Comparison of ENCODE assay signal across 1 cellular context in genomic region chr15:74050835-74051234, GRCh38.
TF ChIP-seq lines count a peak whose summit lies in the region.

No MANE protein-coding gene starts in this region.

TF ChIP-seq in H1, 55 proteins besides CTCF, POLR2A, EP300 and RAD21 (continued from another document):
- TF ChIP-seq MAX (IDR thresholded peaks at IDR 0.05) = no peak
- TF ChIP-seq ASH2L (IDR thresholded peaks at IDR 0.05; ENCODE audit: low read length) = no peak
- no peak for TF ChIP-seq POLR2AphosphoS5 (IDR thresholded peaks at IDR 0.05; ENCODE audit: low read depth, low read length)
- no peak for TF ChIP-seq NANOG (IDR thresholded peaks at IDR 0.05; ENCODE audit: insufficient read depth, low read depth, low read length, poor library complexity, severe bottlenecking)
- no peak for TF ChIP-seq RBBP5 (IDR thresholded peaks at IDR 0.05; ENCODE audit: borderline replicate concordance, low read depth, low read length)
- no peak for TF ChIP-seq KDM4A (IDR thresholded peaks at IDR 0.05; ENCODE audit: low read depth, low read length, severe bottlenecking)
- TF ChIP-seq USF2 (IDR thresholded peaks at IDR 0.05; ENCODE audit: low read length) = no peak
- no peak for TF ChIP-seq SAP30 (IDR thresholded peaks at IDR 0.05; ENCODE audit: insufficient read depth, insufficient replicate concordance, low read length)
- no peak for TF ChIP-seq CREB1 (IDR thresholded peaks at IDR 0.05)
- TF ChIP-seq MAFK (IDR thresholded peaks at IDR 0.05; ENCODE audit: low read depth, low read length) = no peak
- TF ChIP-seq CBX5 (IDR thresholded peaks at IDR 0.05; ENCODE audit: low read depth, low read length) = no peak
- no peak for TF ChIP-seq RNF2 (IDR thresholded peaks at IDR 0.05; ENCODE audit: borderline replicate concordance, low read depth, low read length, missing control alignments, poor library complexity, severe bottlenecking)
- no peak for TF ChIP-seq SP4 (IDR thresholded peaks at IDR 0.05; ENCODE audit: low read length)
TF ChIP-seq in H1: peak in this region for 0.
